ENCODE assay signal across 22 cellular contexts in the genomic region with DNA sequence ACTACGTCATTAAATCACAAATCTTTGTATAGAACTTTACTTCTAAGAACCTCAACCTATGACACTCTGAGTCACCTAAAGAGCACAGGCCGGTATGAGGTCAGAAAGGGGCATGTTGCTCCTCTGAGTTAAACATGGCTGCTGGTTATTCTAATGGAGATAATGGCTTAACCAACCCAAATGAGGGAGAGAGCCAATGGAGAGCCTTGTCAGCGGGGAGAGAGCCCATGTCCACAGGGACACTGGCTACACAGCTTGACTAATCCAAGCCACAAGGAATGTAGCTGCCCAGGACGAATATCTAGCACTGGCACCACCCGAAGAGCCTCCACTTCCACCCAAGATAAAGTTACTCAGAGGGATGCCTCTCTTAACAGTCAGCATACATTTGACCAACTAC.
"Had no signal": no experiment of that assay in that cellular context is flagged by ENCODE, and none has a peak within 500 bp of the region (broad histone marks: within the 10 kb centered on the region; RNA-seq: fewer than 3 reads in every experiment).

No MANE protein-coding gene starts in this region.

- H3K27ac ChIP-seq: brain microvascular endothelial cell, cardiac muscle cell, SJSA1, WERI-Rb-1 had no signal

- H3K27me3 ChIP-seq: brain microvascular endothelial cell, cardiac muscle cell, SJSA1 had no signal

- DNase-seq: activated CD4-positive, alpha-beta T cell treated with anti-CD3 and anti-CD28 coated beads for 4 hours; activated CD8-positive, alpha-beta memory T cell treated with anti-CD3 and anti-CD28 coated beads, Interleukin-2, amount 50 U/mL, for 4 hours; activated CD8-positive, alpha-beta T cell treated with anti-CD3 and anti-CD28 coated beads for 36 hours; activated gamma-delta T cell treated with Interleukin-2 at 50 U/mL for 16 hours; activated naive CD4-positive, alpha-beta T cell treated with anti-CD3 and anti-CD28 coated beads, Interleukin-2, amount 10 ng/mL, durations not matched to agents 7 days and 5 days; activated naive CD8-positive, alpha-beta T cell treated with anti-CD3 and anti-CD28 coated beads for 36 hours; activated T-cell treated with anti-CD3 and anti-CD28 coated beads, Interleukin-2, amount 50 U/mL, for 72 hours; brain microvascular endothelial cell; NCI-H1105 treated with DMSO at 0.1 percent for 48 hours; NCI-H1436 treated with DMSO at 0.1 percent for 48 hours; NCI-H187; NCI-H2081; NCI-H510A treated with DMSO at 0.1 percent for 48 hours; NCI-H69; NK-92 treated with Interleukin-12 subunit alpha and Interleukin-12 subunit beta, amount 100 ng/mL, for 24 hours; OCI-M1; SHP77; T-helper 17 cell; T-helper 9 cell had no signal

- H3K4me3 ChIP-seq: cardiac muscle cell, SJSA1 had no signal

- H3K36me3 ChIP-seq: brain microvascular endothelial cell, cardiac muscle cell, SJSA1, WERI-Rb-1 had no signal

- H3K9me3 ChIP-seq: SJSA1 had no signal

- H3K4me1 ChIP-seq: SJSA1 had no signal
